ENCODE assay signal across 22 cellular contexts in the genomic region with DNA sequence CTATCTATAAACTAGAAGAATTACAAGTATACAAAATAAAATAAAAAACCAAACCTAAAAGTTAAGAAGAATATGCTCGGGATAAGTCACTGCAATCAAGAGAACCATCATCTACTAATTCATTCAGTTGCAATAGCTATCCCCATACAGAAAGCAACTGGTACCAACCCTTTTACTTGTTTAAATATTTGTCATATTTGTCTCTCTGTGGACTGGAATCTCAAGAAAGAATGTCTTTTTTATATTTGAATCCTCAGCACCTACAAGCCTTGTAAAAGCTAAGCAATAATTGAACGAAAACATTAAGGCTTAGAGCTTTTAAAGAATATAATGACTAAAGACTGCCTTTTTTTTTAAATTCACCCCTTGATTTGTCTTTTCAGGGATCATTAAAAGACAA. TPM values are rescaled to one million over a fixed set of nuclear protein-coding genes. Genes with fewer than 3 reads are reported as not detected.
"Had no signal": no experiment of that assay in that cellular context is flagged by ENCODE, and none has a peak within 500 bp of the region (broad histone marks: within the 10 kb centered on the region; RNA-seq: fewer than 3 reads in every experiment).

No MANE protein-coding gene starts in this region.

- H3K27ac ChIP-seq: thoracic aorta, WERI-Rb-1 had no signal

- H3K4me3 ChIP-seq: mucosa of descending colon, thoracic aorta, upper lobe of right lung had no signal

- H3K27me3 ChIP-seq: upper lobe of right lung had no signal

- H3K9me3 Mint-ChIP-seq: memory B cell had no signal

- H3K27ac Mint-ChIP-seq: brain; stimulated activated naive B cell treated with anti-CD40 and anti-IgM and Interleukin-4, amounts not matched to agents 10 μg/mL and 1 μg/mL and 100 μg/mL, for 72 hours had no signal

- ATAC-seq: left lobe of liver; mucosa of descending colon; naive thymus-derived CD4-positive, alpha-beta T cell; sciatic nerve; stimulated activated naive B cell treated with anti-CD40 and anti-IgM and Interleukin-4, amounts not matched to agents 10 μg/mL and 1 μg/mL and 100 μg/mL, for 72 hours; upper lobe of right lung had no signal

- DNase-seq: activated CD4-positive, alpha-beta T cell treated with anti-CD3 and anti-CD28 coated beads for 1 hour; activated CD4-positive, alpha-beta T cell treated with anti-CD3 and anti-CD28 coated beads, Interleukin-2, amount 50 U/mL, for 4 hours; activated naive CD4-positive, alpha-beta T cell treated with Interleukin-2 at 50 U/mL for 16 hours; anterior cingulate cortex; central memory CD4-positive, alpha-beta T cell; cortex of kidney; hypothalamus; mucosa of descending colon; naive thymus-derived CD4-positive, alpha-beta T cell; stimulated activated CD4-positive, alpha-beta T cell treated with anti-CD3 and anti-CD28 coated beads, Interleukin-4, amount 100 ng/mL, for 4 hours; stimulated activated naive B cell treated with anti-CD40 and anti-IgM and Interleukin-4, amounts not matched to agents 10 μg/mL and 1 μg/mL and 100 μg/mL, for 72 hours; SW 1271; upper lobe of right lung; WERI-Rb-1 had no signal

- H3K4me3 Mint-ChIP-seq: brain; memory B cell; stimulated activated naive B cell treated with anti-CD40 and anti-IgM and Interleukin-4, amounts not matched to agents 10 μg/mL and 1 μg/mL and 100 μg/mL, for 72 hours had no signal

- H3K9me3 ChIP-seq: mucosa of descending colon, thoracic aorta, upper lobe of right lung had no signal

- H3K27me3 Mint-ChIP-seq: brain; memory B cell; naive thymus-derived CD4-positive, alpha-beta T cell; stimulated activated naive B cell treated with anti-CD40 and anti-IgM and Interleukin-4, amounts not matched to agents 10 μg/mL and 1 μg/mL and 100 μg/mL, for 72 hours had no signal

- H3K36me3 ChIP-seq: thoracic aorta, upper lobe of right lung, WERI-Rb-1 had no signal

RNA-seq across cellular contexts. Expression of gene CLCA2, which starts 35.7 kb away (rescaled TPM):
- total RNA-seq: activated CD8-positive, alpha-beta memory T cell treated with anti-CD3 and anti-CD28 coated beads for 36 hours; frontal cortex; left lobe of liver; naive thymus-derived CD4-positive, alpha-beta T cell; sciatic nerve; T-helper 2 cell treated with Interferon-gamma antibody and Interleukin-4, amounts not matched to agents 100 ng/mL and 5 ng/mL, for 36 hours; upper lobe of right lung had no signal
- polyA plus RNA-seq: naive thymus-derived CD4-positive, alpha-beta T cell had no signal
